25 cellular contexts compared by ENCODE assay signal in the genomic region with DNA sequence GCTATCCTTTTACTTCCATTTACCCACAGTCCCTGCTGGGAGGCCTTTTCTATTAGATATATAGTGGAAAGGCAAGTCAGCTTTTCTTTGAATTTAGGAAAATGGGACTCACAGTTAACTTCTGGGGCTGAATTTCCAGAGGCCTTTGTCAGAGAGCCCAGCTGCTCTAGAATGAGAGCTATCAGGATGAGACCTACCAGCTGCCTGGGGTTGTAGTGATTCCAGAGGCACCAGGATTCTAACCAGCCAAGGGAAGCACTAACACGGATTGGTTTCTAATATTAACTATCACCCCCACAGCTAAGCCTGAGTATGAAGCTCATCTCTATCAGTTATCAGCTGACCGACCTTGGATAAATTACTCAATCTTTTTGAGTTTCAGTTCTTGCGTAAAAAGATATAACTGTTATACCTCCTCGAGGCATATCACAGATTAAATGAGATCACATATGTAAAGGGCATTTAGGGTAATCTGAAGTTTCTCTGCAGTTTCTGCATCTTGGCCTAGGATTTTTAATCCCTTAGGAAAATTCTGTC. TPM values are rescaled to one million over a fixed set of nuclear protein-coding genes. Genes with fewer than 3 reads are reported as not detected.
DNase-seq lines count a peak whose midpoint lies in the region; ATAC-seq and TF ChIP-seq lines count a peak whose summit lies in the region.
"Had no signal": no experiment of that assay in that cellular context is flagged by ENCODE, and none has a peak within 500 bp of the region (broad histone marks: within the 10 kb centered on the region; RNA-seq: fewer than 3 reads in every experiment).

No MANE protein-coding gene starts in this region.

- no peaks in the 10 kb centered on the region for H3K36me3 ChIP-seq in upper lobe of right lung
- H3K36me3 ChIP-seq: left lung, WERI-Rb-1 had no signal

- no peak overlapping the region for H3K4me3 Mint-ChIP-seq in chondrocyte (ENCODE audit: unreplicated experiment)
- H3K4me3 Mint-ChIP-seq in osteocyte (ENCODE audit: unreplicated experiment), result no peak overlapping the region
- H3K4me3 Mint-ChIP-seq: activated CD4-positive, alpha-beta T cell treated with anti-CD3 and anti-CD28 coated beads, Interleukin-2, amount 10 ng/mL, durations not matched to agents 24 days and 14 days; activated CD8-positive, alpha-beta memory T cell treated with anti-CD3 and anti-CD28 coated beads, Interleukin-2, amount 10 ng/mL, durations not matched to agents 7 days and 5 days; activated T-cell treated with anti-CD3 and anti-CD28 coated beads, Interleukin-2, amount 50 U/mL, for 72 hours; H9 had no signal

- H3K27me3 ChIP-seq in upper lobe of right lung, result no peaks in the 10 kb centered on the region
- H3K27me3 ChIP-seq: left lung had no signal

- peaks cover 15% of the 10 kb centered on the region for H3K4me1 ChIP-seq in upper lobe of right lung
- H3K4me1 ChIP-seq: left lung had no signal

- H3K27ac ChIP-seq in upper lobe of right lung, result peak overlapping the region; percentile 31
- H3K27ac ChIP-seq: left lung, WERI-Rb-1 had no signal

- H3K36me3 Mint-ChIP-seq in chondrocyte (ENCODE audit: low read depth) (no peaks in the 10 kb centered on the region), osteocyte (ENCODE audit: unreplicated experiment) (no peaks in the 10 kb centered on the region)
- H3K36me3 Mint-ChIP-seq: activated CD8-positive, alpha-beta memory T cell treated with anti-CD3 and anti-CD28 coated beads, Interleukin-2, amount 10 ng/mL, durations not matched to agents 7 days and 5 days had no signal

- H3K4me3 ChIP-seq in upper lobe of right lung, result no peak overlapping the region
- H3K4me3 ChIP-seq: left lung, skin epidermis had no signal

- H3K27me3 Mint-ChIP-seq in chondrocyte (ENCODE audit: low read depth), result no peaks in the 10 kb centered on the region
- H3K27me3 Mint-ChIP-seq in osteocyte (ENCODE audit: unreplicated experiment), result no peaks in the 10 kb centered on the region
- H3K27me3 Mint-ChIP-seq: activated CD4-positive, alpha-beta T cell treated with anti-CD3 and anti-CD28 coated beads, Interleukin-2, amount 10 ng/mL, durations not matched to agents 24 days and 14 days; activated CD8-positive, alpha-beta memory T cell treated with anti-CD3 and anti-CD28 coated beads, Interleukin-2, amount 10 ng/mL, durations not matched to agents 7 days and 5 days; progenitor cell of endocrine pancreas had no signal

- H3K4me1 Mint-ChIP-seq in chondrocyte (ENCODE audit: low read depth) (peaks cover 71% of the 10 kb centered on the region), osteocyte (ENCODE audit: unreplicated experiment) (peaks cover 53% of the 10 kb centered on the region)
- H3K4me1 Mint-ChIP-seq: activated CD8-positive, alpha-beta memory T cell treated with anti-CD3 and anti-CD28 coated beads, Interleukin-2, amount 10 ng/mL, durations not matched to agents 7 days and 5 days; H9 had no signal

- no peak for TF ChIP-seq CTCF in chondrocyte (IDR thresholded peaks at IDR 0.05)
- no peak for TF ChIP-seq CTCF in osteocyte (IDR thresholded peaks at IDR 0.05)
- TF ChIP-seq CTCF in upper lobe of right lung (IDR thresholded peaks at IDR 0.05), result no peak

- peak overlapping the region; percentile 79 for H3K27ac Mint-ChIP-seq in chondrocyte (ENCODE audit: unreplicated experiment)
- H3K27ac Mint-ChIP-seq in osteocyte (ENCODE audit: unreplicated experiment), result peak overlapping the region; percentile 71
- H3K27ac Mint-ChIP-seq: activated CD4-positive, alpha-beta T cell treated with anti-CD3 and anti-CD28 coated beads, Interleukin-2, amount 10 ng/mL, durations not matched to agents 24 days and 14 days; activated CD8-positive, alpha-beta memory T cell treated with anti-CD3 and anti-CD28 coated beads, Interleukin-2, amount 10 ng/mL, durations not matched to agents 7 days and 5 days; activated naive CD4-positive, alpha-beta T cell treated with anti-CD3 and anti-CD28 coated beads, Interleukin-2, amount 50 U/mL, for 72 hours; activated T-cell treated with anti-CD3 and anti-CD28 coated beads, Interleukin-2, amount 50 U/mL, for 72 hours; H9; progenitor cell of endocrine pancreas had no signal

- H3K9me3 Mint-ChIP-seq in chondrocyte (ENCODE audit: low read depth) (peaks cover 3% of the 10 kb centered on the region), osteocyte (ENCODE audit: unreplicated experiment) (no peaks in the 10 kb centered on the region)
- H3K9me3 Mint-ChIP-seq: activated CD4-positive, alpha-beta T cell treated with anti-CD3 and anti-CD28 coated beads, Interleukin-2, amount 10 ng/mL, durations not matched to agents 24 days and 14 days; H9 had no signal

- intact Hi-C loops in left ventricle myocardium superior (cut with micrococcal nuclease) (no loop called here), upper lobe of right lung (cut with DNase I) (no loop called here)

- peak; percentile 39 for ATAC-seq in left ventricle myocardium superior
- no peak for ATAC-seq in upper lobe of right lung
- ATAC-seq in GM19463 (IDR thresholded peaks at IDR 0.05; ENCODE audit: unreplicated experiment), result no peak
- ATAC-seq in GM21717 (IDR thresholded peaks at IDR 0.05; ENCODE audit: unreplicated experiment), result no peak
- ATAC-seq: activated CD8-positive, alpha-beta memory T cell treated with anti-CD3 and anti-CD28 coated beads, Interleukin-2, amount 10 ng/mL, durations not matched to agents 7 days and 5 days; activated naive CD4-positive, alpha-beta T cell treated with anti-CD3 and anti-CD28 coated beads, Interleukin-2, amount 50 U/mL, for 72 hours; activated T-cell treated with anti-CD3 and anti-CD28 coated beads, Interleukin-2, amount 50 U/mL, for 72 hours; left lung had no signal

- H3K9me3 ChIP-seq in upper lobe of right lung, result no peaks in the 10 kb centered on the region
- H3K9me3 ChIP-seq: left lung had no signal

- DNase-seq in chondrocyte (ENCODE audit: low spot score) (no peak), left ventricle myocardium superior (no peak), osteocyte (ENCODE audit: extremely low spot score, unreplicated experiment) (no peak), upper lobe of right lung (no peak), T-helper 1 cell (no peak)
- DNase-seq: activated CD4-positive, alpha-beta T cell treated with anti-CD3 and anti-CD28 coated beads, Interleukin-2, amount 10 ng/mL, durations not matched to agents 24 days and 14 days; activated CD8-positive, alpha-beta memory T cell treated with anti-CD3 and anti-CD28 coated beads, Interleukin-2, amount 10 ng/mL, durations not matched to agents 7 days and 5 days; activated T-cell treated with anti-CD3 and anti-CD28 coated beads, Interleukin-2, amount 50 U/mL, for 72 hours; central memory CD4-positive, alpha-beta T cell; effector CD4-positive, alpha-beta T cell; foreskin melanocyte; H9; hippocampal formation; left lung; NCI-H1092 treated with DMSO at 0.1 percent for 48 hours; NCI-H2029 treated with DMSO at 0.1 percent for 48 hours; NCI-H2227 treated with DMSO at 0.1 percent for 48 hours; NCI-H774; stimulated activated CD4-positive, alpha-beta T cell treated with anti-CD3 and anti-CD28 coated beads, Interleukin-2, amount 100 ng/mL, for 24 hours; WERI-Rb-1 had no signal

RNA-seq across cellular contexts. Expression of a gene that starts 56.6 kb away (rescaled TPM):
- 1,623 to 1,979 TPM (median 1,941 TPM) in 3 replicates for total RNA-seq in chondrocyte
- total RNA-seq in left ventricle myocardium superior, result 118 TPM
- 781 and 807 TPM in 2 replicates for total RNA-seq in osteocyte
- 213 TPM for total RNA-seq in upper lobe of right lung
